In genomic region chr1:59194621-59195020, GRCh38 we compare ENCODE assay signal across 27 cellular contexts.
A peak's percentile ranks its signal among the peaks of the same experiment; 100 is the strongest.
DNase-seq lines count a peak whose midpoint lies in the region; ATAC-seq, FAIRE-seq and TF ChIP-seq lines count a peak whose summit lies in the region.
"Had no signal": no experiment of that assay in that cellular context is flagged by ENCODE, and none has a peak within 500 bp of the region (broad histone marks: within the 10 kb centered on the region; RNA-seq: fewer than 3 reads in every experiment).

No MANE protein-coding gene starts in this region.

- DNase-seq in IMR-90 = no peak
- peak; percentile 5 for DNase-seq in RKO (ENCODE audit: low spot score)
- DNase-seq in epithelial cell of prostate (ENCODE audit: low read depth, low spot score) = peak; percentile 8
- DNase-seq in psoas muscle = no peak
- DNase-seq in transverse colon = no peak
- no peak for DNase-seq in head of caudate nucleus
- no peak for DNase-seq in urothelium cell line (ENCODE audit: low spot score)
- DNase-seq: CD8-positive, alpha-beta T cell; DMS79 treated with DMSO at 0.1 percent for 48 hours; GF-D8; HCEC 1CT; Karpas-422; MV-4-11; NCI-H1105; NCI-H146; NCI-H1930; NCI-H2107; NCI-H446; NCI-H526; SJCRH30 had no signal

- dilution Hi-C loops in IMR-90 (cut with HindIII; ENCODE audit: low sequenced_read_pairs, unreplicated experiment) = no loop called here

- H3K9me3 ChIP-seq in IMR-90 (ENCODE audit: control insufficient read depth, insufficient read depth, low read length) = peaks cover 3% of the 10 kb centered on the region
- peaks cover 6% of the 10 kb centered on the region for H3K9me3 ChIP-seq in psoas muscle
- no peaks in the 10 kb centered on the region for H3K9me3 ChIP-seq in transverse colon
- H3K9me3 ChIP-seq: A549 had no signal

- H3K9me1 ChIP-seq in IMR-90 (ENCODE audit: insufficient read depth, low read length) = no peaks in the 10 kb centered on the region

- no CpG with 5 or more reads among the region's 2 CpGs for WGBS in IMR-90 (ENCODE audit: extremely low coverage in 2 of 2, insufficient read length in 1 of 2), 2 experiments
- WGBS in psoas muscle, 3 donors = 89 to 100% (median 96%) methylated on average over 2 of the region's 2 CpGs
- WGBS in transverse colon (ENCODE audit: low coverage in 1 of 2), 2 donors = 90 to 94% methylated on average over 2 of the region's 2 CpGs

- POLR2A ChIA-PET in IMR-90 (lab: Charles Lee; ENCODE audit: unreplicated experiment) = no interaction called here

- TF ChIP-seq CTCF in IMR-90 (conservative IDR thresholded peaks at IDR 0.05; ENCODE audit: low read depth, low read length) (no peak), psoas muscle (IDR thresholded peaks at IDR 0.05) (no peak), transverse colon (IDR thresholded peaks at IDR 0.05) (no peak)

- no peak overlapping the region for H2AK5ac ChIP-seq in IMR-90 (ENCODE audit: low read depth, low read length)

- no peak for TF ChIP-seq RAD21 in IMR-90 (IDR thresholded peaks at IDR 0.05; ENCODE audit: low read length)

- no peaks in the 10 kb centered on the region for H4K20me1 ChIP-seq in IMR-90 (ENCODE audit: insufficient read depth, low read length)

- no peak overlapping the region for H3K18ac ChIP-seq in IMR-90 (ENCODE audit: low read depth, low read length)

- H2BK20ac ChIP-seq in IMR-90 (ENCODE audit: low read depth, low read length) = no peak overlapping the region

- no peak overlapping the region for H4K8ac ChIP-seq in IMR-90 (ENCODE audit: low read depth in 2 of 2, low read length in 2 of 2)

- no peak for TF ChIP-seq EP300 in transverse colon (IDR thresholded peaks at IDR 0.05; ENCODE audit: low read depth)

- no peak overlapping the region for H3K23ac ChIP-seq in IMR-90 (ENCODE audit: low read depth, low read length)

- no peak overlapping the region for H3K56ac ChIP-seq in IMR-90 (ENCODE audit: extremely low read depth, insufficient read depth, low read length)

- H2AK9ac ChIP-seq in IMR-90 (replicated peaks; ENCODE audit: low read depth, low read length, poor library complexity) = peak overlapping the region; percentile 32

- H2BK120ac ChIP-seq in IMR-90 (ENCODE audit: low read depth, low read length) = no peak overlapping the region

- H3K14ac ChIP-seq in IMR-90 (replicated peaks; ENCODE audit: low read depth, low read length) = no peak overlapping the region

- H2AFZ ChIP-seq in IMR-90 (replicated peaks; ENCODE audit: low read length, poor library complexity) = no peak overlapping the region

- H3K36me3 ChIP-seq in IMR-90 (ENCODE audit: control insufficient read depth, insufficient read depth, low read length) (no peaks in the 10 kb centered on the region), psoas muscle (ENCODE audit: insufficient read depth in 1 of 2, low read depth in 1 of 2) (peaks cover 0 to 8% of the 10 kb centered on the region in 2 donors), transverse colon (no peaks in the 10 kb centered on the region)
- H3K36me3 ChIP-seq: SJCRH30 had no signal

- no peaks in the 10 kb centered on the region for H3K79me1 ChIP-seq in IMR-90 (ENCODE audit: low read depth in 1 of 2, low read length in 2 of 2)

- intact Hi-C loops in IMR-90 (cut with micrococcal nuclease) (no loop called here), psoas muscle (cut with DNase I) (no loop called here), transverse colon (cut with DNase I; ENCODE audit: low total_unique reads) (no loop called here), head of caudate nucleus (cut with DNase I) (no loop called here)

- ATAC-seq in IMR-90 (ENCODE audit: low read depth) (no peak), psoas muscle (no peak)
- ATAC-seq: A549; CD8-positive, alpha-beta T cell; Panc1; Right ventricle myocardium inferior; SK-N-SH treated with all-trans-retinoic acid at 6 μM for 48 hours had no signal

- in situ Hi-C loops in IMR-90 (cut with MboI; ENCODE audit: low sequenced_read_pairs) (no loop called here), transverse colon (cut with MboI; ENCODE audit: low pct_ligation_motif_present in 1 of 4, low pct_unique_long_range_greater_than_20kb in 1 of 4, low sequenced_read_pairs in 3 of 4) (no loop called here)

- no peak overlapping the region for H3K4me2 ChIP-seq in IMR-90 (ENCODE audit: low read depth, low read length)
- H3K4me2 ChIP-seq: A549 had no signal

- no TSS peak for BruUV-seq in IMR-90 (replicated peaks; lab: Mats Ljungman, UMichigan)

- no peak overlapping the region for H2BK5ac ChIP-seq in IMR-90 (ENCODE audit: low read depth, low read length, poor library complexity, severe bottlenecking)

- no peak for TF ChIP-seq POLR2A in IMR-90 (IDR thresholded peaks at IDR 0.05; ENCODE audit: low read depth, low read length)
- TF ChIP-seq POLR2A in transverse colon (IDR thresholded peaks at IDR 0.05) = no peak

- H3K27me3 ChIP-seq in IMR-90 (ENCODE audit: control insufficient read depth, insufficient read depth, low read length) (no peaks in the 10 kb centered on the region), psoas muscle (ENCODE audit: insufficient read depth in 3 of 3, low read length in 2 of 3) (no peaks in the 10 kb centered on the region), transverse colon (no peaks in the 10 kb centered on the region)
- H3K27me3 ChIP-seq: SJCRH30 had no signal

- H3K4ac ChIP-seq in IMR-90 (ENCODE audit: low read depth, low read length) = no peak overlapping the region

- H3K27ac ChIP-seq in IMR-90 (ENCODE audit: insufficient read depth, low read length) (no peak overlapping the region), epithelial cell of prostate (no peak overlapping the region), psoas muscle (peak overlapping the region; percentile 82), transverse colon (no peak overlapping the region)
- H3K27ac ChIP-seq: A549, C4-2B, SJCRH30 had no signal

- H3K4me3 ChIP-seq in IMR-90 (ENCODE audit: insufficient read depth, low read depth, low read length) (no peak overlapping the region), psoas muscle (peak overlapping the region; percentile 62), transverse colon (no peak overlapping the region)
- H3K4me3 ChIP-seq: A549, SJCRH30 had no signal

- H3K4me1 ChIP-seq in IMR-90 (ENCODE audit: control insufficient read depth, insufficient read depth, low read length) (no peaks in the 10 kb centered on the region), psoas muscle (peaks cover 6% of the 10 kb centered on the region), transverse colon (peaks cover 0 to 9% (median 2%) of the 10 kb centered on the region in 4 donors)
- H3K4me1 ChIP-seq: A549, SJCRH30 had no signal

- H3K9ac ChIP-seq in IMR-90 (ENCODE audit: low read depth, low read length) = no peak overlapping the region

- CTCF ChIA-PET in IMR-90 (lab: Yijun Ruan, JAX) = no interaction called here

- H4K5ac ChIP-seq in IMR-90 (ENCODE audit: low read depth, low read length) = no peak overlapping the region

- no peak overlapping the region for H4K91ac ChIP-seq in IMR-90 (ENCODE audit: insufficient read depth, low read depth, low read length)

- no peak for FAIRE-seq in urothelium cell line (lab: Jason Lieb, UNC)
- FAIRE-seq: A549, GM12891, H1 had no signal

- H2BK15ac ChIP-seq in IMR-90 (ENCODE audit: low read depth, low read length) = no peak overlapping the region

TF ChIP-seq in IMR-90, 13 proteins besides CTCF, POLR2A, EP300 and RAD21:
- TF ChIP-seq SMC3 (IDR thresholded peaks at IDR 0.05; ENCODE audit: low read depth, low read length) = no peak
- no peak for TF ChIP-seq MAZ (IDR thresholded peaks at IDR 0.05; ENCODE audit: borderline replicate concordance, low read depth, low read length)
- no peak for TF ChIP-seq ELK1 (IDR thresholded peaks at IDR 0.05; ENCODE audit: borderline replicate concordance, low read depth, low read length)
- TF ChIP-seq BHLHE40 (IDR thresholded peaks at IDR 0.05; ENCODE audit: low read depth, low read length) = no peak
- TF ChIP-seq USF2 (IDR thresholded peaks at IDR 0.05; ENCODE audit: low read depth, low read length) = no peak
- no peak for TF ChIP-seq MXI1 (IDR thresholded peaks at IDR 0.05; ENCODE audit: borderline replicate concordance, low read depth, low read length)
- TF ChIP-seq CEBPB (IDR thresholded peaks at IDR 0.05; ENCODE audit: low read depth, low read length) = no peak
- TF ChIP-seq RFX5 (IDR thresholded peaks at IDR 0.05; ENCODE audit: low read depth, low read length) = no peak
- no peak for TF ChIP-seq FOS (IDR thresholded peaks at IDR 0.05; ENCODE audit: low read depth, low read length)
- no peak for TF ChIP-seq CHD1 (IDR thresholded peaks at IDR 0.05; ENCODE audit: low read depth, low read length)
- no peak for TF ChIP-seq MAFK (IDR thresholded peaks at IDR 0.05; ENCODE audit: low read depth, low read length)
- no peak for TF ChIP-seq NFE2L2 (IDR thresholded peaks at IDR 0.05; ENCODE audit: low read depth, low read length)
- no peak for TF ChIP-seq RCOR1 (IDR thresholded peaks at IDR 0.05; ENCODE audit: insufficient replicate concordance, low read length)

Comparison
In these comparisons a context has a peak if more than half of its experiments do, and no peak if none do; other contexts are left out.
1. DNase-seq: peak in RKO (single experiment) and epithelial cell of prostate (single experiment); none in IMR-90 (single experiment), psoas muscle (0 of 2), transverse colon (single experiment), head of caudate nucleus (0 of 42) and urothelium cell line (single experiment).